Comparison of ENCODE assay signal across 26 cellular contexts in the genomic region with DNA sequence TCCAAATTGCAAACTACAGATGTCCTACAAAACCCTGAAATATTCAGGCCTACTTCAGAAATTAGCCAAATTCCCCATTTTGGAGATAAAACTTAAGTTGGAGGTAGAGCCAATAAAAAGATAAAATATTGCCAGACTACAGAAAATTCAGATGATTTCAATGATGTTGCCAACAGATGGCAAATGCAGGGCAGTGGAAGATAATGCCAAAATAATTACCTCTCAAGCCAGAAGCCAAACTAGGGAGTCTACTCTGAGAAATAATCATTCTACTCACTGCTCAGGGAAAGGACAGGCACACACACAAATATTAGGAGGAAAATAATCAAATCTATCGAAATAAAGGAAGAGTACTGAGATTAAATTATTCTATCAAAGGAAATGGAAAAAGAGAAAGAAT.
"Had no signal": no experiment of that assay in that cellular context is flagged by ENCODE, and none has a peak within 500 bp of the region (broad histone marks: within the 10 kb centered on the region; RNA-seq: fewer than 3 reads in every experiment).

No MANE protein-coding gene starts in this region.

- H3K27ac Mint-ChIP-seq: naive B cell; natural killer cell treated with Interleukin-12 subunit alpha and Interleukin-12 subunit beta and Interleukin-15 and Interleukin-18, amount 100 ng/mL, for 72 hours; neural progenitor cell; progenitor cell of endocrine pancreas had no signal

- ATAC-seq: esophagus mucosa; gastrocnemius medialis; left ventricle myocardium superior; lower lobe of right lung; natural killer cell treated with Interleukin-12 subunit alpha and Interleukin-12 subunit beta and Interleukin-15 and Interleukin-18, amount 100 ng/mL, for 72 hours; sciatic nerve had no signal

- H3K36me3 Mint-ChIP-seq: naive B cell; natural killer cell treated with Interleukin-12 subunit alpha and Interleukin-12 subunit beta and Interleukin-15 and Interleukin-18, amount 100 ng/mL, for 72 hours; neural progenitor cell had no signal

- H3K79me2 ChIP-seq: parathyroid adenoma had no signal

- H3K9me3 ChIP-seq: gastrocnemius medialis, lower lobe of right lung, right atrium auricular region, stomach, thyroid gland, vagina had no signal

- H3K4me1 ChIP-seq: gastrocnemius medialis, lower lobe of right lung, parathyroid adenoma, right atrium auricular region, stomach, thyroid gland, vagina had no signal

- H3K4me3 ChIP-seq: dorsolateral prefrontal cortex, gastrocnemius medialis, lower lobe of right lung, neural progenitor cell, right atrium auricular region, smooth muscle cell, stomach, thyroid gland, vagina had no signal

- H3K4me3 Mint-ChIP-seq: naive B cell; natural killer cell treated with Interleukin-12 subunit alpha and Interleukin-12 subunit beta and Interleukin-15 and Interleukin-18, amount 100 ng/mL, for 72 hours; neural progenitor cell had no signal

- H3K36me3 ChIP-seq: gastrocnemius medialis, lower lobe of right lung, neural progenitor cell, right atrium auricular region, stomach, thyroid gland, vagina had no signal

- H2AFZ ChIP-seq: neural progenitor cell, parathyroid adenoma had no signal

- DNase-seq: effector CD4-positive, alpha-beta T cell; foreskin fibroblast; gastrocnemius medialis; head of caudate nucleus; left ventricle myocardium superior; lower lobe of right lung; naive B cell; stimulated activated CD4-positive, alpha-beta T cell treated with anti-CD3 and anti-CD28 coated beads, Interleukin-12 subunit alpha, Interleukin-12 subunit beta, amount 100 ng/mL, for 4 hours; stimulated activated CD4-positive, alpha-beta T cell treated with anti-CD3 and anti-CD28 coated beads, Interleukin-1b, Interleukin-23, amount 100 ng/mL, for 48 hours; stimulated activated CD4-positive, alpha-beta T cell treated with anti-CD3 and anti-CD28 coated beads, Interleukin-4, amount 100 ng/mL, for 1 hour; stimulated activated CD8-positive, alpha-beta memory T cell treated with anti-CD3 and anti-CD28 coated beads, Interleukin-4, amount 100 ng/mL, for 48 hours; stimulated activated naive CD4-positive, alpha-beta T cell treated with Interleukin-2 at 50 U/mL for 16 hours; stomach; thyroid gland; trophoblast cell had no signal

- H3K4me1 Mint-ChIP-seq: naive B cell had no signal

- H3K27me3 ChIP-seq: dorsolateral prefrontal cortex, gastrocnemius medialis, neural progenitor cell, right atrium auricular region, stomach, thyroid gland, vagina had no signal

- H3K27ac ChIP-seq: epithelial cell of prostate, gastrocnemius medialis, lower lobe of right lung, neural progenitor cell, parathyroid adenoma, right atrium auricular region, stomach, thyroid gland, vagina had no signal

- H3K9me3 Mint-ChIP-seq: neural progenitor cell had no signal

- H3K9ac ChIP-seq: neural progenitor cell, parathyroid adenoma had no signal
